Comparison of ENCODE assay signal across 8 cellular contexts in the genomic region with DNA sequence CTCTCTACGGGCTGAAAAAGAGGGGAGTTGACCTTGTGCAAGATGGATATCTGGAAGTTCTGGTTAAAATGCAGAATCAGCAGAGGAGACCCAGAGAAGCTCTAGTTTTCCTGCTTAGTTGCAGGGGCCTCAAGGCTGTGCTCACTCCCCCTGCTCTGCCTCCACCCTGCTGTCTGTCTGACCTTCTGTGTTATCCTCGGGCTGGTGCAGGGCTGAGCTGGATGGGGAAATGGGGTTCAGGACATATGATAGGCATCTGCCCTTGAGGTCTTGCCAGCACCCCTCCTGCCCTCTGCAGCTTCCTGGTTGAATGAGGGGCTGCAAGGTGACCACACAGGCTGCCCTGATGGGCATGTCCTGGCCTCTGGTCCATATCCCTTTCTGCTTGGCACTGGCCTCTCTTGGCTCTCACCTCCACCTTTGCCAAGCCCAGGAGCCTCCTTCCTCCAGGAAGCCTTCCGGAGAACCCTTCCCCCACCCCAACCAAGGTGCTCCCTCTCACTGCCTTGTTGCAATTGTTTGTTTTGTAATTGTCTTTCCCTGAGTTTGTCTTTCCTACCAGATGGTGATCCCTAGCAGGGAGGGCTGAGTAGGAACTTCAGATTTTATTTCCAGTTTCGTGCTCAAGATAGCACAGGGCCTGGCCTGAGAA. TPM values are rescaled to one million over a fixed set of nuclear protein-coding genes. Genes with fewer than 3 reads are reported as not detected.
DNase-seq lines count a peak whose midpoint lies in the region; ATAC-seq and TF ChIP-seq lines count a peak whose summit lies in the region.

No MANE protein-coding gene starts in this region.

- H3K4me1 ChIP-seq in PC-9 (replicated peaks; ENCODE audit: insufficient read depth): peaks cover 32% of the 10 kb centered on the region

- no peaks in the 10 kb centered on the region for H3K27me3 ChIP-seq in PC-9 (ENCODE audit: insufficient read depth, low read depth)

- TF ChIP-seq CTCF in PC-9 (conservative IDR thresholded peaks at IDR 0.05) (no peak), osteocyte (IDR thresholded peaks at IDR 0.05) (no peak), GM10248 (IDR thresholded peaks at IDR 0.05; ENCODE audit: control extremely low read depth, extremely low read depth, low read depth, missing control alignments) (no peak)

- no peaks in the 10 kb centered on the region for H3K9me3 ChIP-seq in PC-9 (ENCODE audit: insufficient read depth, low read depth)

- peak overlapping the region; percentile 82 for H2AFZ ChIP-seq in PC-9

- no peaks in the 10 kb centered on the region for H4K20me1 ChIP-seq in PC-9 (ENCODE audit: insufficient read depth)

- TSS peak; percentile 31 for BruUV-seq in PC-9 (replicated peaks; lab: Mats Ljungman, UMichigan)

- CTCF ChIA-PET in PC-9 (lab: Charles Lee): interaction anchor here (1.1 kb wide), 1 partner anchor 41 kb away, joined by 3 read pairs; no protein-coding TSS in a partner anchor
- CTCF ChIA-PET in GM10248 (lab: Yijun Ruan, JAX): interaction anchor here (0.9 to 5.6 kb wide), 10 partner anchors 8 to 207 kb away, joined by 3 to 28 read pairs (median 4); no protein-coding TSS in a partner anchor

- H3K4me1 Mint-ChIP-seq in osteocyte (ENCODE audit: unreplicated experiment): peaks cover 35% of the 10 kb centered on the region

- peaks cover 4% of the 10 kb centered on the region for H3K36me3 Mint-ChIP-seq in osteocyte (ENCODE audit: unreplicated experiment)

- H3K4me2 ChIP-seq in PC-9: peak overlapping the region; percentile 90

- peaks cover 21% of the 10 kb centered on the region for H3K79me2 ChIP-seq in PC-9 (ENCODE audit: low read depth)

- peak overlapping the region; percentile 76 for H3K4me3 Mint-ChIP-seq in osteocyte (ENCODE audit: unreplicated experiment)

- no peaks in the 10 kb centered on the region for H3K36me3 ChIP-seq in PC-9 (ENCODE audit: low read depth)

- peak; percentile 29 for DNase-seq in COLO668 (lab: John Stamatoyannopoulos, UW; ENCODE audit: unreplicated experiment)
- DNase-seq in PC-9: no peak
- DNase-seq in epithelial cell of prostate (ENCODE audit: low read depth, low spot score): no peak
- no peak for DNase-seq in osteocyte (ENCODE audit: extremely low spot score, unreplicated experiment)
- DNase-seq in cerebellar cortex (ENCODE audit: low spot score): no peak
- DNase-seq in GM10248 (ENCODE audit: extremely low spot score): no peak
- no peak for DNase-seq in NCI-H82 (lab: John Stamatoyannopoulos, UW)

- intact Hi-C loops in PC-9 (cut with micrococcal nuclease; ENCODE audit: unreplicated experiment): no loop called here

- H3K9me3 Mint-ChIP-seq in osteocyte (ENCODE audit: unreplicated experiment): no peaks in the 10 kb centered on the region

- H3K27ac ChIP-seq in PC-9: no peak overlapping the region
- H3K27ac ChIP-seq in epithelial cell of prostate: peak overlapping the region; percentile 62

- H3K9me2 ChIP-seq in PC-9 (ENCODE audit: insufficient read depth): no peaks in the 10 kb centered on the region

- ATAC-seq in GM18498 (IDR thresholded peaks at IDR 0.05; ENCODE audit: unreplicated experiment): no peak

- peak overlapping the region; percentile 82 for H3K4me3 ChIP-seq in PC-9

- peaks cover 23% of the 10 kb centered on the region; the same call in 1 of the 2 replicates for H3F3A ChIP-seq in PC-9 (ENCODE audit: insufficient read depth, low read depth)

- peak overlapping the region; percentile 85 for H3K27ac Mint-ChIP-seq in osteocyte (ENCODE audit: unreplicated experiment)

- no peaks in the 10 kb centered on the region for H3K27me3 Mint-ChIP-seq in osteocyte (ENCODE audit: unreplicated experiment)

- POLR2A ChIA-PET in PC-9 (lab: Charles Lee; ENCODE audit: unreplicated experiment): no interaction called here
- POLR2A ChIA-PET in GM10248 (lab: Yijun Ruan, JAX): interaction anchor here (0.8 kb wide), 1 partner anchor 25 kb away, joined by 3 read pairs; a partner anchor contains a TSS

RNA-seq across cellular contexts. Expression of a gene that starts 1.3 kb away (rescaled TPM):
- total RNA-seq in PC-9 (2021): 6.6 and 12.1 TPM in 2 replicates
- 15.9 and 16.1 TPM in 2 replicates for total RNA-seq in osteocyte

RNA-seq across cellular contexts. Expression of a gene that starts 24.8 kb away (rescaled TPM):
- total RNA-seq in PC-9 (2021) (81.9 and 90.6 TPM in 2 replicates), osteocyte (118 and 123 TPM in 2 replicates)

RNA-seq across cellular contexts. Expression of a gene that starts 45.2 kb away (rescaled TPM):
- total RNA-seq in PC-9 (2021) (not detected in 2 replicates), osteocyte (not detected in 2 replicates)
